Comparison of ENCODE assay signal across 25 cellular contexts in the genomic region with DNA sequence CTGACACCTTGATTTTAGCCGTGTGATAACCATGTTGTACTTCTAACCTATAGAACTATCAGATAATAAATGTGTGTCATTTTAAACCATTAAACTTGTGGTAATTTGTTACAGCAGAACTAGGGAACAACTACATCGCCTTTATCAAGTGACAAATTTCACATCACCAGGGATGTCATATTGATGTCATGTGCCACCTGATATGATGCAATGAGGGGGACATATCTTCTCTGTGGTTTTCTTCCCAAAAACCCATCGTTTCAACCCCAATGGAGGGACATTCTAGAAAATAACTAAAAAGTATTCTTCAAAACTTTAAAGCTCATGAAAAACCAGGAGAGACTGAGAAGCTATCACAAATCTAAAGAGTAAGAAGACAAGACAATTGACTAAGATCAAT.
"Had no signal": no experiment of that assay in that cellular context is flagged by ENCODE, and none has a peak within 500 bp of the region (broad histone marks: within the 10 kb centered on the region; RNA-seq: fewer than 3 reads in every experiment).

No MANE protein-coding gene starts in this region.

- H3K4me2 ChIP-seq: neural progenitor cell, smooth muscle cell had no signal

- H3K4me1 Mint-ChIP-seq: mesothelial cell of epicardium; naive B cell; natural killer cell; nephron progenitor cell; neural progenitor cell; stimulated activated naive B cell treated with anti-CD40 and anti-IgM and Interleukin-4, amounts not matched to agents 10 μg/mL and 1 μg/mL and 100 μg/mL, for 72 hours had no signal

- ATAC-seq: natural killer cell; right lobe of liver; stimulated activated naive B cell treated with anti-CD40 and anti-IgM and Interleukin-4, amounts not matched to agents 10 μg/mL and 1 μg/mL and 100 μg/mL, for 72 hours; stimulated activated naive CD8-positive, alpha-beta T cell treated with anti-CD3 and anti-CD28 coated beads, Interleukin-15, Interleukin-2, amounts not matched to agents 100 U/mL and 50 U/mL, for 24 hours had no signal

- H3K4me3 ChIP-seq: left ventricle myocardium inferior, lung, neural progenitor cell, ovary, right atrium auricular region, right lobe of liver, smooth muscle cell, stomach, testis, thyroid gland, transverse colon, upper lobe of left lung, vagina had no signal

- H3K9me3 ChIP-seq: left ventricle myocardium inferior, neutrophil, ovary, right atrium auricular region, right lobe of liver, stomach, testis, thyroid gland, transverse colon, upper lobe of left lung, vagina had no signal

- H3K4me1 ChIP-seq: left ventricle myocardium inferior, neural progenitor cell, right atrium auricular region, right lobe of liver, stomach, testis, thyroid gland, transverse colon, upper lobe of left lung, vagina had no signal

- H2AFZ ChIP-seq: neural progenitor cell had no signal

- H3K27ac ChIP-seq: left ventricle myocardium inferior, neural progenitor cell, neutrophil, ovary, right atrium auricular region, right lobe of liver, stomach, testis, thyroid gland, transverse colon, upper lobe of left lung, vagina had no signal

- H3K9me3 Mint-ChIP-seq: mesothelial cell of epicardium, naive B cell, natural killer cell, nephron progenitor cell, neural progenitor cell had no signal

- DNase-seq: islet precursor cell; left ventricle myocardium inferior; naive B cell; natural killer cell; nephron progenitor cell; occipital lobe; ovary; right lobe of liver; stimulated activated CD4-positive, alpha-beta T cell treated with anti-CD3 and anti-CD28 coated beads, Interleukin-1b, Interleukin-23, amount 100 ng/mL, for 48 hours; stimulated activated CD4-positive, alpha-beta T cell treated with anti-CD3 and anti-CD28 coated beads, Interleukin-4, amount 100 ng/mL, for 1 hour; stimulated activated naive B cell treated with anti-CD40 and anti-IgM and Interleukin-4, amounts not matched to agents 10 μg/mL and 1 μg/mL and 100 μg/mL, for 72 hours; stimulated activated naive CD8-positive, alpha-beta T cell treated with anti-CD3 and anti-CD28 coated beads, Interleukin-15, Interleukin-2, amounts not matched to agents 100 U/mL and 50 U/mL, for 24 hours; stomach; testis; thyroid gland; transverse colon; upper lobe of left lung had no signal

- H3K36me3 ChIP-seq: left ventricle myocardium inferior, neural progenitor cell, neutrophil, ovary, right atrium auricular region, right lobe of liver, stomach, thyroid gland, transverse colon, upper lobe of left lung, vagina had no signal

- H3K27me3 ChIP-seq: neural progenitor cell, neutrophil, ovary, right atrium auricular region, right lobe of liver, stomach, testis, thyroid gland, transverse colon, upper lobe of left lung, vagina had no signal

- H3K4me3 Mint-ChIP-seq: mesothelial cell of epicardium; naive B cell; natural killer cell; nephron progenitor cell; neural progenitor cell; stimulated activated naive B cell treated with anti-CD40 and anti-IgM and Interleukin-4, amounts not matched to agents 10 μg/mL and 1 μg/mL and 100 μg/mL, for 72 hours had no signal

- H3K9ac ChIP-seq: neural progenitor cell had no signal

- H3K27me3 Mint-ChIP-seq: naive B cell; progenitor cell of endocrine pancreas; stimulated activated naive B cell treated with anti-CD40 and anti-IgM and Interleukin-4, amounts not matched to agents 10 μg/mL and 1 μg/mL and 100 μg/mL, for 72 hours had no signal

- H3K27ac Mint-ChIP-seq: mesothelial cell of epicardium; naive B cell; natural killer cell; nephron progenitor cell; neural progenitor cell; progenitor cell of endocrine pancreas; stimulated activated naive B cell treated with anti-CD40 and anti-IgM and Interleukin-4, amounts not matched to agents 10 μg/mL and 1 μg/mL and 100 μg/mL, for 72 hours had no signal

- H3K36me3 Mint-ChIP-seq: mesothelial cell of epicardium; naive B cell; natural killer cell; neural progenitor cell; stimulated activated naive B cell treated with anti-CD40 and anti-IgM and Interleukin-4, amounts not matched to agents 10 μg/mL and 1 μg/mL and 100 μg/mL, for 72 hours had no signal
